Comparison of ENCODE assay signal across 19 cellular contexts in genomic region chr5:91983869-91984268, GRCh38.
"Had no signal": no experiment of that assay in that cellular context is flagged by ENCODE, and none has a peak within 500 bp of the region (broad histone marks: within the 10 kb centered on the region; RNA-seq: fewer than 3 reads in every experiment).

No MANE protein-coding gene starts in this region.

- DNase-seq: dorsolateral prefrontal cortex; effector CD4-positive, alpha-beta T cell; head of caudate nucleus; kidney; natural killer cell; right lobe of liver; small intestine; stimulated activated CD4-positive, alpha-beta T cell treated with anti-CD3 and anti-CD28 coated beads, Interleukin-15, amount 100 ng/mL, for 24 hours; stimulated activated CD4-positive, alpha-beta T cell treated with anti-CD3 and anti-CD28 coated beads, Interleukin-2, amount 100 ng/mL, for 48 hours; stimulated activated naive B cell treated with anti-CD40 and anti-IgM and Interleukin-4, amounts not matched to agents 10 μg/mL and 1 μg/mL and 100 μg/mL, for 72 hours; transverse colon; upper lobe of right lung; uterus had no signal

- H3K9me3 ChIP-seq: neutrophil, right lobe of liver, suprapubic skin, transverse colon, upper lobe of right lung, uterus had no signal

- H3K4me1 ChIP-seq: parathyroid adenoma, suprapubic skin, transverse colon, upper lobe of right lung, uterus had no signal

- H3K27ac ChIP-seq: dorsolateral prefrontal cortex, neutrophil, parathyroid adenoma, right lobe of liver, suprapubic skin, transverse colon, upper lobe of right lung, uterus had no signal

- FAIRE-seq: frontal cortex, kidney, small intestine had no signal

- H3K4me3 ChIP-seq: dorsolateral prefrontal cortex, lung, right lobe of liver, suprapubic skin, transverse colon, upper lobe of right lung, uterus had no signal

- ATAC-seq: left lobe of liver; natural killer cell; right lobe of liver; stimulated activated naive B cell treated with anti-CD40 and anti-IgM and Interleukin-4, amounts not matched to agents 10 μg/mL and 1 μg/mL and 100 μg/mL, for 72 hours; upper lobe of right lung had no signal
